Comparison of ENCODE assay signal across 18 cellular contexts in the genomic region with DNA sequence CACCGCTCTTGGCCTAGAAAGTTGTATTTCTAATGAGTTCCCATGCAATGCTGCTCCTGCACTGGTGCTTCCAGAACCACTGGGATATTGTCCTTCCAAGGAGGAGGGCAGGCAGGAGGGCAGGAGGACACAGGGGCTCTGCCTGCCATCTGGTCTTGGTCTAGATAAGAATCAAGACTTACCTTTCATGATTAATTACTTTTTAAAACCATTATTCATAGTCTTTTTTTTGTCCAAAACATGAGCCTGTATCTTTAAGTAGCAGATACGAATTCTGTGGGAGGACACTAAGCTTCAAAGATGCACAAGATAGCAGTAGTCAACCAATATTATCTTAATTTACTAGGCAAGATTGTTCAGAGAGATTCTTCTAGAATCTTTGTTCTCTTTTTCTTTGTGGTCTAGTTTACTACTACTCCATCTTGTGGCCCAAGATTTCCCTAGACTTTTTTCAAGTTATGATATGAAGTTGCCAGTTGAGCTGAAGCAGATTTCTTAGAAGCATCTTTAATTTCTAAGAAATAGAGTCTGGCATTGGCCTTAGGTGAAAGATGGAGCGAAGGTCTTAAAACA. TPM values are rescaled to one million over a fixed set of nuclear protein-coding genes. Genes with fewer than 3 reads are reported as not detected.
DNase-seq lines count a peak whose midpoint lies in the region; ATAC-seq and TF ChIP-seq lines count a peak whose summit lies in the region.
"Had no signal": no experiment of that assay in that cellular context is flagged by ENCODE, and none has a peak within 500 bp of the region (broad histone marks: within the 10 kb centered on the region; RNA-seq: fewer than 3 reads in every experiment).

No MANE protein-coding gene starts in this region.

- no peak overlapping the region for H3K9ac ChIP-seq in Loucy (ENCODE audit: low read depth, low read length, poor library complexity, severe bottlenecking)

- ATAC-seq in GM21390 (IDR thresholded peaks at IDR 0.05; ENCODE audit: unreplicated experiment) = no peak

- no peaks in the 10 kb centered on the region for H3K9me3 Mint-ChIP-seq in activated CD4-positive, alpha-beta memory T cell treated with anti-CD3 and anti-CD28 coated beads for 36 hours
- no peaks in the 10 kb centered on the region for H3K9me3 Mint-ChIP-seq in activated CD4-positive, alpha-beta memory T cell treated with anti-CD3 and anti-CD28 coated beads, Interleukin-2, amount 10 ng/mL, durations not matched to agents 7 days and 5 days
- no peaks in the 10 kb centered on the region for H3K9me3 Mint-ChIP-seq in activated naive CD8-positive, alpha-beta T cell treated with anti-CD3 and anti-CD28 coated beads for 36 hours

- H2AFZ ChIP-seq in Loucy (ENCODE audit: low read length) = no peak overlapping the region

- peaks cover 83% of the 10 kb centered on the region for H3K36me3 ChIP-seq in Loucy (ENCODE audit: insufficient read depth, low read length)
- H3K36me3 ChIP-seq: ovary had no signal

- H3K9me3 ChIP-seq in Loucy (ENCODE audit: insufficient read depth, low read depth, low read length) = no peaks in the 10 kb centered on the region
- H3K9me3 ChIP-seq: adrenal gland, ovary, upper lobe of left lung had no signal

- TF ChIP-seq CTCF in Loucy (conservative IDR thresholded peaks at IDR 0.05; ENCODE audit: low read length) = peak; percentile 32

- peaks cover 37% of the 10 kb centered on the region for H3K4me1 Mint-ChIP-seq in activated CD4-positive, alpha-beta memory T cell treated with anti-CD3 and anti-CD28 coated beads for 36 hours (ENCODE audit: low read depth)
- H3K4me1 Mint-ChIP-seq in activated CD4-positive, alpha-beta memory T cell treated with anti-CD3 and anti-CD28 coated beads, Interleukin-2, amount 10 ng/mL, durations not matched to agents 7 days and 5 days = peaks cover 19% of the 10 kb centered on the region
- peaks cover 35% of the 10 kb centered on the region for H3K4me1 Mint-ChIP-seq in activated naive CD8-positive, alpha-beta T cell treated with anti-CD3 and anti-CD28 coated beads for 36 hours

- H3K4me1 ChIP-seq in Loucy (ENCODE audit: insufficient read depth, low read length, poor library complexity, severe bottlenecking) = peaks cover 6% of the 10 kb centered on the region
- H3K4me1 ChIP-seq: upper lobe of left lung had no signal

- CTCF ChIA-PET in activated CD4-positive, alpha-beta memory T cell treated with anti-CD3 and anti-CD28 coated beads for 36 hours (lab: Charles Lee) = interaction anchor here (1.4 to 5.1 kb wide), 2 partner anchors 58 to 103 kb away, joined by 4 to 33 read pairs; partner anchors contain the start of gene RBM33
- CTCF ChIA-PET in activated CD4-positive, alpha-beta memory T cell treated with anti-CD3 and anti-CD28 coated beads, Interleukin-2, amount 10 ng/mL, durations not matched to agents 7 days and 5 days (lab: Charles Lee) = interaction anchor here (1.3 to 1.6 kb wide), 2 partner anchors 39 to 103 kb away, joined by 3 to 6 read pairs; no protein-coding TSS in a partner anchor

- no peaks in the 10 kb centered on the region for H3F3A ChIP-seq in Loucy (ENCODE audit: low read depth)

- POLR2A ChIA-PET in activated CD4-positive, alpha-beta memory T cell treated with anti-CD3 and anti-CD28 coated beads for 36 hours (lab: Charles Lee) = interaction anchor here (2.3 kb wide), 1 partner anchor 58 kb away, joined by 6 read pairs; the partner anchor contains the start of gene RBM33
- POLR2A ChIA-PET in activated CD4-positive, alpha-beta memory T cell treated with anti-CD3 and anti-CD28 coated beads, Interleukin-2, amount 10 ng/mL, durations not matched to agents 7 days and 5 days (lab: Charles Lee) = interaction anchor here (1.1 kb wide), 1 partner anchor 11 kb away, joined by 4 read pairs; no protein-coding TSS in a partner anchor

- intact Hi-C loops in activated CD4-positive, alpha-beta memory T cell treated with anti-CD3 and anti-CD28 coated beads for 36 hours (cut with micrococcal nuclease) = loop anchor here (1.0 kb wide), 1 partner anchor 104 kb away; no protein-coding TSS in a partner anchor

- H3K9me2 ChIP-seq in Loucy (replicated peaks; ENCODE audit: low read depth, low read length) = no peaks in the 10 kb centered on the region

- no peaks in the 10 kb centered on the region for H3K27me3 Mint-ChIP-seq in activated CD4-positive, alpha-beta memory T cell treated with anti-CD3 and anti-CD28 coated beads for 36 hours
- no peaks in the 10 kb centered on the region for H3K27me3 Mint-ChIP-seq in activated CD4-positive, alpha-beta memory T cell treated with anti-CD3 and anti-CD28 coated beads, Interleukin-2, amount 10 ng/mL, durations not matched to agents 7 days and 5 days
- H3K27me3 Mint-ChIP-seq in activated naive CD8-positive, alpha-beta T cell treated with anti-CD3 and anti-CD28 coated beads for 36 hours = no peaks in the 10 kb centered on the region

- no peak overlapping the region for H3K4me2 ChIP-seq in Loucy (ENCODE audit: low read depth, low read length, poor library complexity, severe bottlenecking)

- H3K36me3 Mint-ChIP-seq in activated CD4-positive, alpha-beta memory T cell treated with anti-CD3 and anti-CD28 coated beads for 36 hours = peaks cover 41% of the 10 kb centered on the region
- peaks cover 48% of the 10 kb centered on the region for H3K36me3 Mint-ChIP-seq in activated CD4-positive, alpha-beta memory T cell treated with anti-CD3 and anti-CD28 coated beads, Interleukin-2, amount 10 ng/mL, durations not matched to agents 7 days and 5 days (ENCODE audit: low read depth)
- H3K36me3 Mint-ChIP-seq in activated naive CD8-positive, alpha-beta T cell treated with anti-CD3 and anti-CD28 coated beads for 36 hours = peaks cover 24% of the 10 kb centered on the region

- no peak for DNase-seq in activated CD4-positive, alpha-beta memory T cell treated with anti-CD3 and anti-CD28 coated beads for 36 hours
- DNase-seq in activated CD4-positive, alpha-beta memory T cell treated with anti-CD3 and anti-CD28 coated beads, Interleukin-2, amount 10 ng/mL, durations not matched to agents 7 days and 5 days = no peak
- DNase-seq in activated naive CD8-positive, alpha-beta T cell treated with anti-CD3 and anti-CD28 coated beads for 36 hours = no peak
- DNase-seq in iris pigment epithelial cell (ENCODE audit: low read depth) (peak; percentile 6), amygdala (lab: John Stamatoyannopoulos, UW) (no peak)
- DNase-seq in stimulated activated CD4-positive, alpha-beta T cell treated with anti-CD3 and anti-CD28 coated beads, Interleukin-4, amount 100 ng/mL, for 24 hours = no peak
- DNase-seq: activated CD8-positive, alpha-beta memory T cell treated with anti-CD3 and anti-CD28 coated beads, Interleukin-2, amount 50 U/mL, for 4 hours; adrenal gland; GOT3; kidney glomerular epithelial cell; NCI-H187 treated with DMSO at 0.1 percent for 48 hours; NCI-H446; ovary; stimulated activated CD4-positive, alpha-beta T cell treated with anti-CD3 and anti-CD28 coated beads, Interleukin-4, amount 100 ng/mL, for 4 hours; upper lobe of left lung; WERI-Rb-1 had no signal

- no peak overlapping the region for H3K4me3 Mint-ChIP-seq in activated CD4-positive, alpha-beta memory T cell treated with anti-CD3 and anti-CD28 coated beads for 36 hours
- no peak overlapping the region for H3K4me3 Mint-ChIP-seq in activated CD4-positive, alpha-beta memory T cell treated with anti-CD3 and anti-CD28 coated beads, Interleukin-2, amount 10 ng/mL, durations not matched to agents 7 days and 5 days
- H3K4me3 Mint-ChIP-seq in activated naive CD8-positive, alpha-beta T cell treated with anti-CD3 and anti-CD28 coated beads for 36 hours = no peak overlapping the region

- H4K20me1 ChIP-seq in Loucy (ENCODE audit: insufficient read depth, low read length, poor library complexity, severe bottlenecking) = peaks cover 43% of the 10 kb centered on the region

- peak overlapping the region; percentile 29 for H3K27ac Mint-ChIP-seq in activated CD4-positive, alpha-beta memory T cell treated with anti-CD3 and anti-CD28 coated beads for 36 hours
- no peak overlapping the region for H3K27ac Mint-ChIP-seq in activated CD4-positive, alpha-beta memory T cell treated with anti-CD3 and anti-CD28 coated beads, Interleukin-2, amount 10 ng/mL, durations not matched to agents 7 days and 5 days
- H3K27ac Mint-ChIP-seq in activated naive CD8-positive, alpha-beta T cell treated with anti-CD3 and anti-CD28 coated beads for 36 hours = peak overlapping the region; percentile 76

- no peak overlapping the region for H3K4me3 ChIP-seq in Loucy (ENCODE audit: low read length, poor library complexity, severe bottlenecking)
- H3K4me3 ChIP-seq: adrenal gland, ovary, upper lobe of left lung had no signal

- peaks cover 65% of the 10 kb centered on the region for H3K79me2 ChIP-seq in Loucy (ENCODE audit: insufficient read depth, low read length)

- H3K27me3 ChIP-seq in Loucy (ENCODE audit: insufficient read depth, low read length, poor library complexity, severe bottlenecking) = no peaks in the 10 kb centered on the region
- H3K27me3 ChIP-seq: adrenal gland, ovary, upper lobe of left lung had no signal

RNA-seq across cellular contexts. Expression of gene RBM33, which starts 57.6 kb away (rescaled TPM):
- 10 to 100 TPM; 57.7 to 65.3 TPM for total RNA-seq in activated CD4-positive, alpha-beta memory T cell treated with anti-CD3 and anti-CD28 coated beads for 36 hours
- total RNA-seq in activated CD4-positive, alpha-beta memory T cell treated with anti-CD3 and anti-CD28 coated beads, Interleukin-2, amount 10 ng/mL, durations not matched to agents 7 days and 5 days = 10 to 100 TPM; 75.8 to 76.5 TPM
- total RNA-seq in activated naive CD8-positive, alpha-beta T cell treated with anti-CD3 and anti-CD28 coated beads for 36 hours = 10 to 100 TPM; 69.8 to 74.6 TPM
